ENCODE assay signal across 8 cellular contexts in genomic region chr12:113221997-113222729, GRCh38. TPM values are rescaled to one million over a fixed set of nuclear protein-coding genes. Genes with fewer than 3 reads are reported as not detected.
DNase-seq lines count a peak whose midpoint lies in the region; ATAC-seq lines count a peak whose summit lies in the region.

No MANE protein-coding gene starts in this region.

- no peaks in the 10 kb centered on the region for H3K9me3 Mint-ChIP-seq in activated naive CD4-positive, alpha-beta T cell treated with anti-CD3 and anti-CD28 coated beads, Interleukin-2, amount 10 ng/mL, durations not matched to agents 7 days and 5 days
- no peaks in the 10 kb centered on the region for H3K9me3 Mint-ChIP-seq in activated CD8-positive, alpha-beta T cell treated with anti-CD3 and anti-CD28 coated beads, Interleukin-2, amount 10 ng/mL, durations not matched to agents 7 days and 5 days (ENCODE audit: insufficient read depth)
- H3K9me3 Mint-ChIP-seq in stimulated activated memory B cell treated with anti-CD40 and anti-IgM and Interleukin-4, amounts not matched to agents 10 μg/mL and 1 μg/mL and 100 μg/mL, for 72 hours, result no peaks in the 10 kb centered on the region

- H3K4me1 Mint-ChIP-seq in activated naive CD4-positive, alpha-beta T cell treated with anti-CD3 and anti-CD28 coated beads, Interleukin-2, amount 10 ng/mL, durations not matched to agents 7 days and 5 days, result peaks cover 38% of the 10 kb centered on the region
- peaks cover 39% of the 10 kb centered on the region for H3K4me1 Mint-ChIP-seq in activated CD8-positive, alpha-beta T cell treated with anti-CD3 and anti-CD28 coated beads, Interleukin-2, amount 10 ng/mL, durations not matched to agents 7 days and 5 days (ENCODE audit: low read depth)
- H3K4me1 Mint-ChIP-seq in stimulated activated memory B cell treated with anti-CD40 and anti-IgM and Interleukin-4, amounts not matched to agents 10 μg/mL and 1 μg/mL and 100 μg/mL, for 72 hours, result peaks cover 26% of the 10 kb centered on the region

- DNase-seq in activated naive CD4-positive, alpha-beta T cell treated with anti-CD3 and anti-CD28 coated beads, Interleukin-2, amount 10 ng/mL, durations not matched to agents 7 days and 5 days, result no peak
- no peak for DNase-seq in activated naive CD4-positive, alpha-beta T cell treated with anti-CD3 and anti-CD28 coated beads, Interleukin-2, amount 50 U/mL, for 16 hours
- DNase-seq in activated CD8-positive, alpha-beta T cell treated with anti-CD3 and anti-CD28 coated beads, Interleukin-2, amount 10 ng/mL, durations not matched to agents 7 days and 5 days, result no peak
- DNase-seq in SHP77 treated with DMSO at 0.1 percent for 48 hours (lab: John Stamatoyannopoulos, UW) (no peak), activated gamma-delta T cell treated with Interleukin-2 at 50 U/mL for 16 hours (no peak), NCI-H524 treated with DMSO at 0.1 percent for 48 hours (lab: John Stamatoyannopoulos, UW) (no peak)

- H3K4me3 ChIP-seq in iPS-11a (ENCODE audit: low read depth, low read length), result peak overlapping the region; percentile 83

- CTCF ChIA-PET in activated naive CD4-positive, alpha-beta T cell treated with anti-CD3 and anti-CD28 coated beads, Interleukin-2, amount 10 ng/mL, durations not matched to agents 7 days and 5 days (lab: Charles Lee), result interaction anchor here (1.2 to 4.0 kb wide), 3 partner anchors 11 to 203 kb away, joined by 4 to 20 read pairs (median 4); no protein-coding TSS in a partner anchor
- CTCF ChIA-PET in activated CD8-positive, alpha-beta T cell treated with anti-CD3 and anti-CD28 coated beads, Interleukin-2, amount 10 ng/mL, durations not matched to agents 7 days and 5 days (lab: Charles Lee), result interaction anchor here (1.3 to 4.1 kb wide), 4 partner anchors 11 to 203 kb away, joined by 3 to 31 read pairs (median 10); no protein-coding TSS in a partner anchor

- H3K4me3 Mint-ChIP-seq in activated naive CD4-positive, alpha-beta T cell treated with anti-CD3 and anti-CD28 coated beads, Interleukin-2, amount 10 ng/mL, durations not matched to agents 7 days and 5 days, result peak overlapping the region; percentile 86
- peak overlapping the region; percentile 78 for H3K4me3 Mint-ChIP-seq in activated CD8-positive, alpha-beta T cell treated with anti-CD3 and anti-CD28 coated beads, Interleukin-2, amount 10 ng/mL, durations not matched to agents 7 days and 5 days
- peak overlapping the region; percentile 87 for H3K4me3 Mint-ChIP-seq in stimulated activated memory B cell treated with anti-CD40 and anti-IgM and Interleukin-4, amounts not matched to agents 10 μg/mL and 1 μg/mL and 100 μg/mL, for 72 hours

- no peaks in the 10 kb centered on the region for H3K27me3 Mint-ChIP-seq in activated naive CD4-positive, alpha-beta T cell treated with anti-CD3 and anti-CD28 coated beads, Interleukin-2, amount 10 ng/mL, durations not matched to agents 7 days and 5 days
- H3K27me3 Mint-ChIP-seq in activated CD8-positive, alpha-beta T cell treated with anti-CD3 and anti-CD28 coated beads, Interleukin-2, amount 10 ng/mL, durations not matched to agents 7 days and 5 days (ENCODE audit: low read depth), result peaks cover under 1% of the 10 kb centered on the region
- H3K27me3 Mint-ChIP-seq in stimulated activated memory B cell treated with anti-CD40 and anti-IgM and Interleukin-4, amounts not matched to agents 10 μg/mL and 1 μg/mL and 100 μg/mL, for 72 hours, result no peaks in the 10 kb centered on the region

- peaks cover under 1% of the 10 kb centered on the region for H3K36me3 Mint-ChIP-seq in activated naive CD4-positive, alpha-beta T cell treated with anti-CD3 and anti-CD28 coated beads, Interleukin-2, amount 10 ng/mL, durations not matched to agents 7 days and 5 days
- peaks cover 2% of the 10 kb centered on the region for H3K36me3 Mint-ChIP-seq in activated CD8-positive, alpha-beta T cell treated with anti-CD3 and anti-CD28 coated beads, Interleukin-2, amount 10 ng/mL, durations not matched to agents 7 days and 5 days (ENCODE audit: low read depth)
- H3K36me3 Mint-ChIP-seq in stimulated activated memory B cell treated with anti-CD40 and anti-IgM and Interleukin-4, amounts not matched to agents 10 μg/mL and 1 μg/mL and 100 μg/mL, for 72 hours, result peaks cover 14% of the 10 kb centered on the region

- peak overlapping the region; percentile 89 for H3K27ac Mint-ChIP-seq in activated naive CD4-positive, alpha-beta T cell treated with anti-CD3 and anti-CD28 coated beads, Interleukin-2, amount 10 ng/mL, durations not matched to agents 7 days and 5 days
- peak overlapping the region; percentile 83 for H3K27ac Mint-ChIP-seq in activated CD8-positive, alpha-beta T cell treated with anti-CD3 and anti-CD28 coated beads, Interleukin-2, amount 10 ng/mL, durations not matched to agents 7 days and 5 days
- H3K27ac Mint-ChIP-seq in stimulated activated memory B cell treated with anti-CD40 and anti-IgM and Interleukin-4, amounts not matched to agents 10 μg/mL and 1 μg/mL and 100 μg/mL, for 72 hours, result peak overlapping the region; percentile 97

- ATAC-seq in activated CD8-positive, alpha-beta T cell treated with anti-CD3 and anti-CD28 coated beads, Interleukin-2, amount 10 ng/mL, durations not matched to agents 7 days and 5 days, result no peak
- peak; percentile 0 for ATAC-seq in stimulated activated memory B cell treated with anti-CD40 and anti-IgM and Interleukin-4, amounts not matched to agents 10 μg/mL and 1 μg/mL and 100 μg/mL, for 72 hours

- POLR2A ChIA-PET in activated CD8-positive, alpha-beta T cell treated with anti-CD3 and anti-CD28 coated beads, Interleukin-2, amount 10 ng/mL, durations not matched to agents 7 days and 5 days (lab: Charles Lee), result interaction anchor here (1.1 to 3.8 kb wide), 6 partner anchors 11 to 243 kb away, joined by 3 to 22 read pairs (median 5); no protein-coding TSS in a partner anchor

RNA-seq across cellular contexts. Expression of gene TPCN1, which starts 0.9 kb away (rescaled TPM):
- 10 to 100 TPM; 13.7 to 16.1 TPM for total RNA-seq in activated CD8-positive, alpha-beta T cell treated with anti-CD3 and anti-CD28 coated beads, Interleukin-2, amount 10 ng/mL, durations not matched to agents 7 days and 5 days

RNA-seq across cellular contexts. Expression of gene RITA1, which starts 36.6 kb away (rescaled TPM):
- total RNA-seq in activated CD8-positive, alpha-beta T cell treated with anti-CD3 and anti-CD28 coated beads, Interleukin-2, amount 10 ng/mL, durations not matched to agents 7 days and 5 days, result 10 to 100 TPM; 21.0 to 22.6 TPM

RNA-seq across cellular contexts. Expression of gene DDX54, which starts 36.9 kb away (rescaled TPM):
- 10 to 100 TPM; 79.4 to 82.0 TPM for total RNA-seq in activated CD8-positive, alpha-beta T cell treated with anti-CD3 and anti-CD28 coated beads, Interleukin-2, amount 10 ng/mL, durations not matched to agents 7 days and 5 days
